7 cellular contexts compared by ENCODE assay signal in genomic region chr7:6827180-6827579, GRCh38. TPM values are rescaled to one million over a fixed set of nuclear protein-coding genes. Genes with fewer than 3 reads are reported as not detected.
DNase-seq lines count a peak whose midpoint lies in the region; ATAC-seq, FAIRE-seq and TF ChIP-seq lines count a peak whose summit lies in the region.
"Not testable (repeated sequence)": the region's sequence is repeated elsewhere in the genome, so short reads cannot be mapped to it uniquely, and the experiment has no call there.

No MANE protein-coding gene starts in this region.

- H3K9me3 Mint-ChIP-seq in activated CD4-positive, alpha-beta memory T cell treated with anti-CD3 and anti-CD28 coated beads, Interleukin-2, amount 10 ng/mL, durations not matched to agents 7 days and 5 days; neural crest cell: not testable (repeated sequence)

- not testable (repeated sequence) for H3K9me3 ChIP-seq in GM12878 (replicated peaks; ENCODE audit: control insufficient read depth, insufficient read depth, low read length)

- H4K20me1 ChIP-seq in GM12878 (ENCODE audit: control insufficient read depth, insufficient read depth) = not testable (repeated sequence)

- SMC1A ChIA-PET in GM12878 (lab: Charles Lee; ENCODE audit: uncharacterized antibody, unreplicated experiment) = not testable (repeated sequence)

- TF ChIP-seq CTCF in GM12878 (IDR thresholded peaks at IDR 0.05 in 2 of 3, conservative IDR thresholded peaks at IDR 0.05 in 1 of 3; ENCODE audit: control insufficient read depth in 2 of 3, extremely low read depth in 1 of 3, insufficient read depth in 1 of 3, low read depth in 3 of 3, low read length in 3 of 3); neural crest cell (conservative IDR thresholded peaks at IDR 0.05): not testable (repeated sequence)

- not testable (repeated sequence) for H3K27ac ChIP-seq in GM12878 (ENCODE audit: control insufficient read depth, insufficient read depth)

- H3K4me3 ChIP-seq in GM12878 = not testable (repeated sequence)

- intact Hi-C loops in GM12878 (cut with micrococcal nuclease; ENCODE audit: unreplicated experiment) = not testable (repeated sequence)

- DNase-seq in ELF-1 (ENCODE audit: low read depth, low spot score) (peak; percentile 75), NCI-H1436 treated with DMSO at 0.1 percent for 48 hours (lab: John Stamatoyannopoulos, UW) (peak; percentile 64), NCI-H82 (lab: John Stamatoyannopoulos, UW) (peak; percentile 94), iPS-NIHi11 (ENCODE audit: low spot score) (peak; percentile 71)
- not testable (repeated sequence) for DNase-seq in activated CD4-positive, alpha-beta memory T cell treated with anti-CD3 and anti-CD28 coated beads, Interleukin-2, amount 10 ng/mL, durations not matched to agents 7 days and 5 days; GM12878 (ENCODE audit: low read depth, low spot score); neural crest cell (ENCODE audit: low read depth, low spot score)

- not testable (repeated sequence) for TF ChIP-seq POLR2A in GM12878 (IDR thresholded peaks at IDR 0.05; ENCODE audit: low read depth, low read length)

- H3K36me3 ChIP-seq in GM12878 (ENCODE audit: control insufficient read depth in 2 of 2, insufficient read depth in 2 of 2, low read length in 1 of 2) = not testable (repeated sequence)

- in situ Hi-C loops in GM12878 (cut with MboI) = not testable (repeated sequence)

- CTCF ChIA-PET in activated CD4-positive, alpha-beta memory T cell treated with anti-CD3 and anti-CD28 coated beads, Interleukin-2, amount 10 ng/mL, durations not matched to agents 7 days and 5 days (lab: Charles Lee); GM12878 (lab: Yijun Ruan, JAX): not testable (repeated sequence)

- not testable (repeated sequence) for ATAC-seq in GM12878

- BruUV-seq in GM12878 (replicated peaks; lab: Mats Ljungman, UMichigan) = not testable (repeated sequence)

- peak overlapping the region; percentile 44 for H3K27ac Mint-ChIP-seq in activated CD4-positive, alpha-beta memory T cell treated with anti-CD3 and anti-CD28 coated beads, Interleukin-2, amount 10 ng/mL, durations not matched to agents 7 days and 5 days
- not testable (repeated sequence) for H3K27ac Mint-ChIP-seq in neural crest cell (ENCODE audit: unreplicated experiment)

- not testable (repeated sequence) for H3K27me3 ChIP-seq in GM12878 (replicated peaks in 1 of 2; ENCODE audit: control insufficient read depth in 2 of 2, insufficient read depth in 2 of 2, low read length in 1 of 2)

- POLR2A ChIA-PET in activated CD4-positive, alpha-beta memory T cell treated with anti-CD3 and anti-CD28 coated beads, Interleukin-2, amount 10 ng/mL, durations not matched to agents 7 days and 5 days (lab: Charles Lee); GM12878 (lab: Charles Lee): not testable (repeated sequence)

- H3K27me3 Mint-ChIP-seq in activated CD4-positive, alpha-beta memory T cell treated with anti-CD3 and anti-CD28 coated beads, Interleukin-2, amount 10 ng/mL, durations not matched to agents 7 days and 5 days = not testable (repeated sequence)
- peaks cover 42% of the 10 kb centered on the region for H3K27me3 Mint-ChIP-seq in neural crest cell (ENCODE audit: low read depth)

- H3K9ac ChIP-seq in GM12878 (ENCODE audit: control insufficient read depth, insufficient read depth, low read length) = not testable (repeated sequence)

- not testable (repeated sequence) for H3K36me3 Mint-ChIP-seq in activated CD4-positive, alpha-beta memory T cell treated with anti-CD3 and anti-CD28 coated beads, Interleukin-2, amount 10 ng/mL, durations not matched to agents 7 days and 5 days (ENCODE audit: low read depth); neural crest cell (ENCODE audit: low read depth)

- not testable (repeated sequence) for H3K4me1 Mint-ChIP-seq in activated CD4-positive, alpha-beta memory T cell treated with anti-CD3 and anti-CD28 coated beads, Interleukin-2, amount 10 ng/mL, durations not matched to agents 7 days and 5 days; neural crest cell

- H3K4me3 Mint-ChIP-seq in activated CD4-positive, alpha-beta memory T cell treated with anti-CD3 and anti-CD28 coated beads, Interleukin-2, amount 10 ng/mL, durations not matched to agents 7 days and 5 days = peak overlapping the region; percentile 57
- H3K4me3 Mint-ChIP-seq in neural crest cell = peak overlapping the region; percentile 84

- H3K4me2 ChIP-seq in GM12878 (ENCODE audit: control insufficient read depth, insufficient read depth) = not testable (repeated sequence)

- 95% methylated on average over 9 of the region's 12 CpGs for WGBS in GM12878 (ENCODE audit: insufficient coverage, insufficient replicate concordance, low lambda C conversion rate, missing lambda C conversion rate)

- TF ChIP-seq EP300 in GM12878 (IDR thresholded peaks at IDR 0.05; ENCODE audit: borderline replicate concordance in 1 of 2, control insufficient read depth in 1 of 2, low read depth in 2 of 2, low read length in 2 of 2) = not testable (repeated sequence)

- not testable (repeated sequence) for FAIRE-seq in GM12878 (lab: Jason Lieb, UNC)

- not testable (repeated sequence) for TF ChIP-seq RAD21 in GM12878 (IDR thresholded peaks at IDR 0.05; ENCODE audit: insufficient read depth, low read depth, low read length)

- RAD21 ChIA-PET in GM12878 (lab: Charles Lee; ENCODE audit: unreplicated experiment) = not testable (repeated sequence)

- not testable (repeated sequence) for H3K79me2 ChIP-seq in GM12878 (ENCODE audit: control insufficient read depth, insufficient read depth, low read length)

- H2AFZ ChIP-seq in GM12878 (ENCODE audit: control insufficient read depth, low read depth, low read length) = not testable (repeated sequence)

- H3K4me1 ChIP-seq in GM12878 (ENCODE audit: control insufficient read depth, insufficient read depth, low read length) = not testable (repeated sequence)

TF ChIP-seq in GM12878, 131 proteins besides CTCF, POLR2A, EP300 and RAD21:
- TF ChIP-seq PKNOX1 (IDR thresholded peaks at IDR 0.05) = peak; percentile 70
TF ChIP-seq in GM12878: peak in this region for 1; not testable (repeated sequence) for 130.

RNA-seq across cellular contexts. Expression of gene CCZ1B, which starts 1.1 kb away (rescaled TPM):
- 10 to 100 TPM; 80.5 to 89.4 TPM for total RNA-seq in activated CD4-positive, alpha-beta memory T cell treated with anti-CD3 and anti-CD28 coated beads, Interleukin-2, amount 10 ng/mL, durations not matched to agents 7 days and 5 days
- 102 and 118 TPM in 2 replicates for total RNA-seq in GM12878 (2013; cell fraction: nucleolus; rRNA removed)
- 28.4 and 37.8 TPM in 2 replicates for total RNA-seq in GM12878 (2014; rRNA removed)
- 88.0 and 91.6 TPM in 2 replicates for total RNA-seq in GM12878 (2014; rRNA removed; fragmentation: Illumina TruSeq; extraction: Trizol)
- 33.9 and 49.6 TPM in 2 replicates for total RNA-seq in GM12878 (2021)
- polyA plus RNA-seq in GM12878 (2011; ENCODE audit: low read depth) = 14.5 TPM
- polyA plus RNA-seq in GM12878 (2011; rRNA removed) = 48.3 and 61.1 TPM in 2 replicates
- polyA plus RNA-seq in GM12878 (2011; cell fraction: cytosol; rRNA removed) = 15.6 and 17.5 TPM in 2 replicates
- polyA plus RNA-seq in GM12878 (2011; cell fraction: nucleus; rRNA removed) = 32.0 and 42.7 TPM in 2 replicates
- 22.7 and 47.5 TPM in 2 replicates for polyA plus RNA-seq in GM12878 (2012)
- 61.8 and 82.1 TPM in 2 replicates for polyA plus RNA-seq in GM12878 (2014; fragmentation: Illumina TruSeq; extraction: Trizol)
- polyA plus RNA-seq in GM12878 (2014; fragmentation: Nextera tagmentation; extraction: Ambion mirVana) = 10 to 100 TPM; 18.0 to 29.1 TPM
- 25.8 and 36.4 TPM in 2 replicates for polyA plus RNA-seq in GM12878 (2014; rRNA removed)
- polyA plus RNA-seq in GM12878 (2016; fragmentation: Nextera tagmentation; extraction: Ambion mirVana) = 10 to 100 TPM; 30.1 to 37.8 TPM
- 19.8 and 27.4 TPM in 2 replicates for polyA minus RNA-seq in GM12878 (2011; rRNA and poly(A)+ RNA removed)
- polyA minus RNA-seq in GM12878 (2011; cell fraction: cytosol; rRNA and poly(A)+ RNA removed) = 12.2 and 20.4 TPM in 2 replicates
- 14.5 and 35.6 TPM in 2 replicates for polyA minus RNA-seq in GM12878 (2011; cell fraction: nucleus; rRNA and poly(A)+ RNA removed)
- total RNA-seq in neural crest cell = 55.8 and 72.0 TPM in 2 replicates
